Comparison of ENCODE assay signal across 18 cellular contexts in genomic region chr17:40024901-40025300, GRCh38. TPM values are rescaled to one million over a fixed set of nuclear protein-coding genes. Genes with fewer than 3 reads are reported as not detected.
DNase-seq lines count a peak whose midpoint lies in the region; ATAC-seq, FAIRE-seq and TF ChIP-seq lines count a peak whose summit lies in the region.
"Had no signal": no experiment of that assay in that cellular context is flagged by ENCODE, and none has a peak within 500 bp of the region (broad histone marks: within the 10 kb centered on the region; RNA-seq: fewer than 3 reads in every experiment).

No MANE protein-coding gene starts in this region.

- H3K27me3 ChIP-seq in GM23248 (replicated peaks; ENCODE audit: insufficient read depth) (no peaks in the 10 kb centered on the region), skeletal muscle satellite cell (ENCODE audit: control insufficient read depth, insufficient read depth, low read length) (no peaks in the 10 kb centered on the region), A673 (replicated peaks; ENCODE audit: insufficient read depth, low read depth, low read length, poor library complexity) (no peaks in the 10 kb centered on the region)
- H3K27me3 ChIP-seq: neural progenitor cell had no signal

- intact Hi-C loops in A673 (cut with micrococcal nuclease; ENCODE audit: unreplicated experiment), result no loop called here

- no peak for ATAC-seq in T-helper 17 cell
- ATAC-seq: Right ventricle myocardium inferior had no signal

- H3K4me1 Mint-ChIP-seq in T-helper 17 cell, result peaks cover 30% of the 10 kb centered on the region

- POLR2A ChIA-PET in A673 (lab: Charles Lee; ENCODE audit: low non-redundant PET), result no interaction called here

- H3K4me1 ChIP-seq in GM23248 (ENCODE audit: insufficient read depth) (peaks cover 29% of the 10 kb centered on the region), skeletal muscle satellite cell (ENCODE audit: control insufficient read depth, insufficient read depth, low read length) (peaks cover 71% of the 10 kb centered on the region), A673 (ENCODE audit: insufficient read depth, low read length, poor library complexity, severe bottlenecking) (no peaks in the 10 kb centered on the region)
- H3K4me1 ChIP-seq: neural progenitor cell had no signal

- no peak overlapping the region for H3K4me3 ChIP-seq in GM23248
- H3K4me3 ChIP-seq in skeletal muscle satellite cell (ENCODE audit: low read length), result no peak overlapping the region
- no peak overlapping the region for H3K4me3 ChIP-seq in A673 (ENCODE audit: low read depth, low read length, poor library complexity, severe bottlenecking)
- H3K4me3 ChIP-seq: neural progenitor cell had no signal

- TF ChIP-seq CTCF in D721Med (IDR thresholded peaks at IDR 0.05; ENCODE audit: insufficient read depth, missing control alignments), result no peak
- TF ChIP-seq CTCF in A673 (conservative IDR thresholded peaks at IDR 0.05; ENCODE audit: low read depth, low read length), result no peak

- H3K27ac Mint-ChIP-seq in T-helper 17 cell, result peak overlapping the region; percentile 62

- H3K36me3 ChIP-seq in GM23248 (ENCODE audit: low read depth), result no peaks in the 10 kb centered on the region; the same call in 1 of the 2 replicates
- H3K36me3 ChIP-seq in skeletal muscle satellite cell (ENCODE audit: insufficient read depth, low read length), result peaks cover 48% of the 10 kb centered on the region
- no peaks in the 10 kb centered on the region for H3K36me3 ChIP-seq in A673 (ENCODE audit: insufficient read depth, low read length, poor library complexity, severe bottlenecking)
- H3K36me3 ChIP-seq: neural progenitor cell had no signal

- no peaks in the 10 kb centered on the region for H3K27me3 Mint-ChIP-seq in T-helper 17 cell

- peaks cover 8% of the 10 kb centered on the region for H3K36me3 Mint-ChIP-seq in T-helper 17 cell (ENCODE audit: low read depth)

- CTCF ChIA-PET in A673 (lab: Charles Lee), result no interaction called here

- H3K4me3 Mint-ChIP-seq in T-helper 17 cell, result no peak overlapping the region
- H3K4me3 Mint-ChIP-seq: neural progenitor cell had no signal

- H2AFZ ChIP-seq in GM23248, result no peak overlapping the region
- H2AFZ ChIP-seq: neural progenitor cell had no signal

- peaks cover 23% of the 10 kb centered on the region for H3F3A ChIP-seq in GM23248 (ENCODE audit: insufficient read depth)

- in situ Hi-C loops in GM23248 (cut with MboI), result no loop called here

- H3K79me2 ChIP-seq in GM23248 (ENCODE audit: insufficient read depth), result no peaks in the 10 kb centered on the region

- FAIRE-seq in D721Med (lab: Jason Lieb, UNC), result no peak

- no peaks in the 10 kb centered on the region for H4K20me1 ChIP-seq in GM23248 (ENCODE audit: insufficient read depth)

- H3K9me2 ChIP-seq in GM23248 (ENCODE audit: insufficient read depth), result no peaks in the 10 kb centered on the region

- DNase-seq in GM23248, result peak; percentile 81
- no peak for DNase-seq in T-helper 17 cell
- no peak for DNase-seq in epithelial cell of prostate (ENCODE audit: low read depth, low spot score)
- no peak for DNase-seq in D721Med (ENCODE audit: insufficient read length, low spot score)
- DNase-seq in A673 (ENCODE audit: low spot score), result no peak
- DNase-seq in KG1 (lab: John Stamatoyannopoulos, UW), result no peak
- DNase-seq: activated naive CD4-positive, alpha-beta T cell treated with Interleukin-2 at 50 U/mL for 16 hours; activated T-cell treated with anti-CD3 and anti-CD28 coated beads, Interleukin-2, amount 50 U/mL, for 1 hour; GOT3; NCI-H1105 treated with DMSO at 0.1 percent for 48 hours; NCI-H2107; NCI-H524 treated with DMSO at 0.1 percent for 48 hours; substantia nigra had no signal

- H3K9ac ChIP-seq in GM23248, result no peak overlapping the region
- H3K9ac ChIP-seq in skeletal muscle satellite cell (ENCODE audit: low read depth, low read length), result peak overlapping the region; percentile 14
- H3K9ac ChIP-seq: neural progenitor cell had no signal

- H3K27ac ChIP-seq in GM23248 (peak overlapping the region; percentile 60), epithelial cell of prostate (peak overlapping the region; percentile 85), A673 (ENCODE audit: low read depth, low read length, poor library complexity, severe bottlenecking) (no peak overlapping the region)
- H3K27ac ChIP-seq: neural progenitor cell had no signal

- H3K4me2 ChIP-seq in GM23248 (ENCODE audit: unreplicated experiment), result no peak overlapping the region
- H3K4me2 ChIP-seq in skeletal muscle satellite cell (ENCODE audit: low read length), result no peak overlapping the region
- H3K4me2 ChIP-seq: neural progenitor cell had no signal

- BruUV-seq in A673 (replicated peaks; lab: Mats Ljungman, UMichigan), result no TSS peak

- H3K9me3 ChIP-seq in GM23248 (ENCODE audit: low read depth) (no peaks in the 10 kb centered on the region), T-helper 17 cell (ENCODE audit: control insufficient read depth, low read length, poor library complexity, severe bottlenecking) (no peaks in the 10 kb centered on the region), skeletal muscle satellite cell (replicated peaks; ENCODE audit: low read length) (no peaks in the 10 kb centered on the region), A673 (ENCODE audit: low read depth, low read length, poor library complexity, severe bottlenecking) (no peaks in the 10 kb centered on the region)

- WGBS in GM23248 (ENCODE audit: low coverage in 1 of 2, low lambda C conversion rate in 2 of 2, missing lambda C conversion rate in 2 of 2), 2 experiments, result 35 to 48% methylated on average over 8 of the region's 8 CpGs

RNA-seq across cellular contexts. Expression of gene CSF3, which starts 9.7 kb away (rescaled TPM):
- not detected in 2 replicates for total RNA-seq in GM23248 (2014; rRNA removed; shearing (Covaris generic))
- polyA plus RNA-seq in GM23248 (2016; fragmentation: Nextera tagmentation; extraction: Ambion mirVana), result 0.13 TPM in 1 of 2 replicates, not detected in the other
- total RNA-seq in T-helper 17 cell, result not detected
- 6.8 and 15.1 TPM in 2 replicates for total RNA-seq in skeletal muscle satellite cell (2012; rRNA removed)
- total RNA-seq in A673 (2021), result not detected in 2 replicates
- total RNA-seq: kidney epithelial cell, mononuclear cell, Right ventricle myocardium inferior had no signal

RNA-seq across cellular contexts. Expression of gene MED24, which starts 29.3 kb away (rescaled TPM):
- 35.3 and 37.3 TPM in 2 replicates for total RNA-seq in GM23248 (2014; rRNA removed; shearing (Covaris generic))
- polyA plus RNA-seq in GM23248 (2016; fragmentation: Nextera tagmentation; extraction: Ambion mirVana), result 33.6 and 35.2 TPM in 2 replicates
- total RNA-seq in T-helper 17 cell (10 to 100 TPM; 73.7 to 77.5 TPM), A673 (2021) (48.7 and 50.7 TPM in 2 replicates)
- total RNA-seq in skeletal muscle satellite cell (2012; rRNA removed), result 52.7 and 58.3 TPM in 2 replicates

RNA-seq across cellular contexts. Expression of gene THRA, which starts 37.9 kb away (rescaled TPM):
- 33.3 and 36.2 TPM in 2 replicates for total RNA-seq in GM23248 (2014; rRNA removed; shearing (Covaris generic))
- 15.8 and 16.4 TPM in 2 replicates for polyA plus RNA-seq in GM23248 (2016; fragmentation: Nextera tagmentation; extraction: Ambion mirVana)
- total RNA-seq in T-helper 17 cell, result 10 to 100 TPM; 29.8 to 32.2 TPM
- total RNA-seq in skeletal muscle satellite cell (2012; rRNA removed), result 18.8 and 22.6 TPM in 2 replicates
- 14.5 and 18.7 TPM in 2 replicates for total RNA-seq in A673 (2021)

RNA-seq across cellular contexts. Expression of gene PSMD3, which starts 44.3 kb away (rescaled TPM):
- total RNA-seq in GM23248 (2014; rRNA removed; shearing (Covaris generic)), result 103 and 116 TPM in 2 replicates
- polyA plus RNA-seq in GM23248 (2016; fragmentation: Nextera tagmentation; extraction: Ambion mirVana), result 102 and 106 TPM in 2 replicates
- 10 to 100 TPM; 51.8 to 63.9 TPM for total RNA-seq in T-helper 17 cell
- total RNA-seq in skeletal muscle satellite cell (2012; rRNA removed), result 133 and 148 TPM in 2 replicates
- 161 and 168 TPM in 2 replicates for total RNA-seq in A673 (2021)
